8 cellular contexts compared by ENCODE assay signal in genomic region chr19:43934055-43934984, GRCh38. TPM values are rescaled to one million over a fixed set of nuclear protein-coding genes. Genes with fewer than 3 reads are reported as not detected.
A peak's percentile ranks its signal among the peaks of the same experiment; 100 is the strongest.
DNase-seq lines count a peak whose midpoint lies in the region; ATAC-seq and FAIRE-seq lines count a peak whose summit lies in the region.

No MANE protein-coding gene starts in this region.

- peak overlapping the region; percentile 88 for H3K4me3 ChIP-seq in iPS-11a (ENCODE audit: low read depth, low read length)
- peak overlapping the region; percentile 74 for H3K4me3 ChIP-seq in small intestine (ENCODE audit: low read depth in 1 of 2, low read length in 2 of 2)

- no peak for ATAC-seq in activated T-helper 17 cell treated with anti-CD3 and anti-CD28 coated beads, Interleukin-2, amount 50 U/mL, for 72 hours (replicated peaks)
- ATAC-seq in HG03432 (IDR thresholded peaks at IDR 0.05; ENCODE audit: unreplicated experiment), result no peak

- H3K27me3 ChIP-seq in small intestine (ENCODE audit: control insufficient read depth in 2 of 2, insufficient read depth in 2 of 2, low read length in 2 of 2), result no peaks in the 10 kb centered on the region

- peaks cover 4% of the 10 kb centered on the region for H3K9me3 Mint-ChIP-seq in activated T-helper 17 cell treated with anti-CD3 and anti-CD28 coated beads, Interleukin-2, amount 50 U/mL, for 72 hours

- peak overlapping the region; percentile 61 to 95 for H3K27ac ChIP-seq in small intestine (ENCODE audit: low read depth in 1 of 2, low read length in 1 of 2)

- WGBS in small intestine, 3 donors, result 9 to 18% (median 11%) methylated on average over 15 of the region's 15 CpGs

- H3K9me3 ChIP-seq in small intestine (ENCODE audit: control insufficient read depth, low read depth), result no peaks in the 10 kb centered on the region

- H3K36me3 Mint-ChIP-seq in activated T-helper 17 cell treated with anti-CD3 and anti-CD28 coated beads, Interleukin-2, amount 50 U/mL, for 72 hours (ENCODE audit: low read depth), result peaks cover 50% of the 10 kb centered on the region

- no peak for FAIRE-seq in small intestine (lab: Jason Lieb, UNC)

- no peaks in the 10 kb centered on the region for H3K27me3 Mint-ChIP-seq in activated T-helper 17 cell treated with anti-CD3 and anti-CD28 coated beads, Interleukin-2, amount 50 U/mL, for 72 hours

- DNase-seq in AG08396 (ENCODE audit: low spot score) (peak; percentile 11), HCEC 1CT (peak; percentile 0), small intestine (peak; percentile 1), COR-L47 (lab: John Stamatoyannopoulos, UW) (no peak)
- no peak for DNase-seq in activated effector memory CD4-positive, alpha-beta T cell treated with Interleukin-2 at 50 U/mL for 16 hours

- peak overlapping the region; percentile 92 for H3K27ac Mint-ChIP-seq in activated T-helper 17 cell treated with anti-CD3 and anti-CD28 coated beads, Interleukin-2, amount 50 U/mL, for 72 hours

- H3K36me3 ChIP-seq in small intestine (ENCODE audit: control insufficient read depth in 2 of 2, insufficient read depth in 2 of 2, low read length in 2 of 2), result peaks cover 9 to 14% of the 10 kb centered on the region in 2 donors

- H3K4me1 ChIP-seq in small intestine (ENCODE audit: control insufficient read depth in 2 of 2, insufficient read depth in 1 of 2, low read depth in 1 of 2, low read length in 1 of 2), result peaks cover 0 to 5% of the 10 kb centered on the region in 2 donors

- peak overlapping the region; percentile 87 for H3K4me3 Mint-ChIP-seq in activated T-helper 17 cell treated with anti-CD3 and anti-CD28 coated beads, Interleukin-2, amount 50 U/mL, for 72 hours

- peaks cover 9% of the 10 kb centered on the region for H3K4me1 Mint-ChIP-seq in activated T-helper 17 cell treated with anti-CD3 and anti-CD28 coated beads, Interleukin-2, amount 50 U/mL, for 72 hours

RNA-seq across cellular contexts. Expression of gene ZNF45, which starts 0.8 kb away (rescaled TPM):
- total RNA-seq in activated T-helper 17 cell treated with anti-CD3 and anti-CD28 coated beads, Interleukin-2, amount 50 U/mL, for 72 hours, result 10 to 100 TPM; 10.7 to 17.8 TPM
- 1 to 10 TPM; 3.5 to 6.3 (median 5.8) TPM for polyA plus RNA-seq in small intestine

RNA-seq across cellular contexts. Expression of gene ZNF221, which starts 16.7 kb away (rescaled TPM):
- 1 to 10 TPM; 1.2 to 4.2 TPM for total RNA-seq in activated T-helper 17 cell treated with anti-CD3 and anti-CD28 coated beads, Interleukin-2, amount 50 U/mL, for 72 hours
- polyA plus RNA-seq in small intestine, result 1 to 10 TPM in 1 of 3 donors, not detected in 2; 1.1 TPM

RNA-seq across cellular contexts. Expression of gene ZNF155, which starts 49.7 kb away (rescaled TPM):
- 1 to 10 TPM; 3.6 to 9.7 TPM for total RNA-seq in activated T-helper 17 cell treated with anti-CD3 and anti-CD28 coated beads, Interleukin-2, amount 50 U/mL, for 72 hours
- 1 to 10 TPM; 3.7 to 8.7 (median 4.3) TPM for polyA plus RNA-seq in small intestine

RNA-seq across cellular contexts. Expression of gene ZNF404, which starts 50.6 kb away (rescaled TPM):
- total RNA-seq in activated T-helper 17 cell treated with anti-CD3 and anti-CD28 coated beads, Interleukin-2, amount 50 U/mL, for 72 hours, result 1 to 10 TPM; 1.5 to 2.1 TPM
- 1 to 10 TPM in 2 of 3 donors, not detected in 1; 1.8 to 2.0 TPM for polyA plus RNA-seq in small intestine

Comparison
In these comparisons a context has a peak if more than half of its experiments do, and no peak if none do; other contexts are left out.
1. DNase-seq: peak in AG08396 (single experiment), HCEC 1CT (single experiment) and small intestine (single experiment); none in COR-L47 (single experiment) and activated effector memory CD4-positive, alpha-beta T cell treated with Interleukin-2 at 50 U/mL for 16 hours (single experiment).